Comparison of ENCODE assay signal across 8 cellular contexts in genomic region chr9:133459476-133460404, GRCh38. TPM values are rescaled to one million over a fixed set of nuclear protein-coding genes. Genes with fewer than 3 reads are reported as not detected.
A peak's percentile ranks its signal among the peaks of the same experiment; 100 is the strongest.
DNase-seq lines count a peak whose midpoint lies in the region; ATAC-seq and TF ChIP-seq lines count a peak whose summit lies in the region.

CACFD1 (plus strand) TSS chr9:133459978; CDS start chr9:133460067, 89 bp downstream.

- H3K36me3 Mint-ChIP-seq in endothelial cell (ENCODE audit: low read depth, unreplicated experiment) = no peaks in the 10 kb centered on the region
- H3K36me3 Mint-ChIP-seq in mesothelial cell of epicardium = no peaks in the 10 kb centered on the region

- H3K27ac ChIP-seq in HUES48 (ENCODE audit: low read depth, low read length) = peak within 1 kb of the TSS; percentile 95

- H3K4me3 Mint-ChIP-seq in endothelial cell (ENCODE audit: unreplicated experiment) (peak within 1 kb of the TSS; percentile 90), mesothelial cell of epicardium (peak within 1 kb of the TSS; percentile 92)

- peak; percentile 75 for ATAC-seq in GM21381 (IDR thresholded peaks at IDR 0.05; ENCODE audit: unreplicated experiment)

- H3K9me3 ChIP-seq in HUES48 (ENCODE audit: control insufficient read depth, insufficient read depth, low read length) = no peaks in the 10 kb centered on the region

- H3K4me3 ChIP-seq in HUES48 (ENCODE audit: low read depth, low read length) = peak within 1 kb of the TSS; percentile 93

- H3K9ac ChIP-seq in HUES48 (ENCODE audit: low read depth, low read length) = peak within 1 kb of the TSS; percentile 87

- H3K27ac Mint-ChIP-seq in endothelial cell (ENCODE audit: unreplicated experiment) (peak within 1 kb of the TSS; percentile 84), mesothelial cell of epicardium (peak within 1 kb of the TSS; percentile 95)

- peaks cover 11% of the 10 kb centered on the region for H3K4me1 Mint-ChIP-seq in endothelial cell (ENCODE audit: unreplicated experiment)
- H3K4me1 Mint-ChIP-seq in mesothelial cell of epicardium = peaks cover 16% of the 10 kb centered on the region

- 0 out of 2 replicates have a peak, but pooled peaks cover 4% of the 10 kb centered on the region for H3K36me3 ChIP-seq in HUES48 (ENCODE audit: control insufficient read depth, insufficient read depth, low read length)

- DNase-seq in COLO829 (ENCODE audit: low spot score) (peak; percentile 98), NOMO-1 treated with dmso at 0.1 percent for 144 hours (lab: John Stamatoyannopoulos, UW; ENCODE audit: unreplicated experiment) (peak; percentile 82), endothelial cell (ENCODE audit: low spot score) (peak; percentile 95), mesothelial cell of epicardium (ENCODE audit: low spot score in 2 of 2, unreplicated experiment in 2 of 2) (peak; percentile 93 to 96)
- DNase-seq in activated CD8-positive, alpha-beta memory T cell treated with anti-CD3 and anti-CD28 coated beads, Interleukin-2, amount 50 U/mL, for 4 hours = peak; percentile 90
- peak; percentile 81 for DNase-seq in stimulated activated CD8-positive, alpha-beta memory T cell treated with anti-CD3 and anti-CD28 coated beads, Interleukin-15, amount 100 ng/mL, for 24 hours (ENCODE audit: low read depth)

- TF ChIP-seq CTCF in endothelial cell (IDR thresholded peaks at IDR 0.05; ENCODE audit: unreplicated experiment) (no peak), mesothelial cell of epicardium (IDR thresholded peaks at IDR 0.05; ENCODE audit: unreplicated experiment) (no peak)

- H3K27me3 Mint-ChIP-seq in endothelial cell (ENCODE audit: unreplicated experiment) (peaks cover 2% of the 10 kb centered on the region), mesothelial cell of epicardium (ENCODE audit: low read depth) (no peaks in the 10 kb centered on the region)

- peaks cover 14% of the 10 kb centered on the region for H3K4me1 ChIP-seq in HUES48 (ENCODE audit: control insufficient read depth, insufficient read depth, low read length)

- no peaks in the 10 kb centered on the region for H3K9me3 Mint-ChIP-seq in endothelial cell (ENCODE audit: unreplicated experiment)
- H3K9me3 Mint-ChIP-seq in mesothelial cell of epicardium = no peaks in the 10 kb centered on the region

- H3K27me3 ChIP-seq in HUES48 (ENCODE audit: control insufficient read depth, insufficient read depth, low read length) = no peaks in the 10 kb centered on the region

RNA-seq across cellular contexts. Expression of gene CACFD1, which starts in this region (rescaled TPM):
- total RNA-seq in endothelial cell (ENCODE audit: unreplicated experiment) = 34.3 TPM
- 35.4 to 44.5 TPM (median 40.2 TPM) in 3 replicates for total RNA-seq in mesothelial cell of epicardium

Comparison
In these comparisons a context has a peak if more than half of its experiments do, and no peak if none do; other contexts are left out.
1. Peak in every context shown above with its lines: DNase-seq, ATAC-seq, H3K4me3 ChIP-seq and H3K27ac ChIP-seq.